Comparison of ENCODE assay signal across 16 cellular contexts in the genomic region with DNA sequence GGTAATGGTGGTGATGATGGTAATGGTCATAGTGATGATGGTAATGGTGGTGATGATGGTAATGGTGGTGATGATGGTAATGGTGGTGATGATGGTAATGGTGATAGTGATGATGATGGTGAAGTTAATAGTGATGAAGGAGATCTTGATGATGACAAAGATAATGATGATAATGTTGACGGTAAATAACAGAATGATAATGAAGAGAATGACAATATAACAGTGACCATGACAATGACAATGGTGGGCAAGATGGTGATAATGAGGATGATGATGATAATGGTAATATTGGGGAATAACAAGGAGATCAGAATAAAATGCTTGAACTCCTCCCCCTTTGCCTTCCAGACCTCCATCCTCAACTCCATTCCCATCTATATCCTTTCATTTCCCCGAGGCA.
DNase-seq lines count a peak whose midpoint lies in the region; ATAC-seq, FAIRE-seq and TF ChIP-seq lines count a peak whose summit lies in the region.
"Had no signal": no experiment of that assay in that cellular context is flagged by ENCODE, and none has a peak within 500 bp of the region (broad histone marks: within the 10 kb centered on the region; RNA-seq: fewer than 3 reads in every experiment).

No MANE protein-coding gene starts in this region.

- H3K27ac ChIP-seq in HEK293 (ENCODE audit: extremely low read depth, low read depth, low read length), result no peak overlapping the region
- H3K27ac ChIP-seq in kidney (ENCODE audit: low read depth in 2 of 2, low read length in 2 of 2), result no peak overlapping the region
- H3K27ac ChIP-seq in substantia nigra (ENCODE audit: low read depth, low read length, poor library complexity, severe bottlenecking), result no peak overlapping the region
- H3K27ac ChIP-seq: BLaER1 treated with 17β-estradiol and CSF1 and Interleukin-3, amounts not matched to agents 10 nM and 100 nM had no signal

- H3K36me3 ChIP-seq in HEK293 (ENCODE audit: control insufficient read depth in 2 of 2, insufficient read depth in 1 of 2, low read length in 2 of 2) (no peaks in the 10 kb centered on the region), bronchial epithelial cell (ENCODE audit: control insufficient read depth, insufficient read depth, low read length) (no peaks in the 10 kb centered on the region), kidney (ENCODE audit: control insufficient read depth in 1 of 2, insufficient read depth in 2 of 2, low read length in 2 of 2) (no peaks in the 10 kb centered on the region)
- H3K36me3 ChIP-seq: BLaER1 treated with 17β-estradiol and CSF1 and Interleukin-3, amounts not matched to agents 10 nM and 100 nM had no signal

- FAIRE-seq in A204.1 (lab: Jason Lieb, UNC), result peak; percentile 83
- FAIRE-seq in bronchial epithelial cell (lab: Jason Lieb, UNC), result peak; percentile 95
- peak; percentile 98 for FAIRE-seq in kidney (lab: Jason Lieb, UNC)

- CTCF ChIA-PET in HEK293 (lab: Yijun Ruan, JAX), result no interaction called here

- H3K4me3 ChIP-seq in HEK293 (ENCODE audit: low read depth, low read length) (no peak overlapping the region), bronchial epithelial cell (ENCODE audit: low read depth, low read length) (no peak overlapping the region), kidney (ENCODE audit: low read length in 2 of 2) (no peak overlapping the region)
- H3K4me3 ChIP-seq: BLaER1 treated with 17β-estradiol and CSF1 and Interleukin-3, amounts not matched to agents 10 nM and 100 nM had no signal

- H3K9me3 ChIP-seq in HEK293 (ENCODE audit: control insufficient read depth, insufficient read depth, low read depth, low read length) (no peaks in the 10 kb centered on the region), kidney (ENCODE audit: control insufficient read depth in 1 of 2, low read length in 2 of 2) (no peaks in the 10 kb centered on the region)
- H3K9me3 ChIP-seq: BLaER1 treated with 17β-estradiol and CSF1 and Interleukin-3, amounts not matched to agents 10 nM and 100 nM had no signal

- no peak for DNase-seq in bronchial epithelial cell (ENCODE audit: low read depth)
- no peak for DNase-seq in kidney
- no peak for DNase-seq in sciatic nerve (ENCODE audit: low spot score)
- DNase-seq in substantia nigra (lab: John Stamatoyannopoulos, UW), result no peak
- no peak for DNase-seq in iPS-NIHi7 (ENCODE audit: extremely low spot score)
- DNase-seq: 8988T; Calu3; CD8-positive, alpha-beta T cell; DMS79 treated with DMSO at 0.1 percent for 48 hours; GF-D8; GOT3; H9 had no signal

- H3K27me3 ChIP-seq in bronchial epithelial cell (ENCODE audit: control insufficient read depth, insufficient read depth, low read length), result no peaks in the 10 kb centered on the region
- H3K27me3 ChIP-seq: BLaER1 treated with 17β-estradiol and CSF1 and Interleukin-3, amounts not matched to agents 10 nM and 100 nM had no signal

- intact Hi-C loops in kidney (cut with DNase I), result no loop called here
- intact Hi-C loops in sciatic nerve (cut with DNase I), result no loop called here

- POLR2A ChIA-PET in HEK293 (lab: Yijun Ruan, JAX), result no interaction called here

- ATAC-seq in GM21367 (IDR thresholded peaks at IDR 0.05; ENCODE audit: unreplicated experiment), result no peak
- no peak for ATAC-seq in sciatic nerve
- ATAC-seq: CD8-positive, alpha-beta T cell had no signal

- H3K9ac ChIP-seq in kidney (ENCODE audit: low read length in 2 of 2), result no peak overlapping the region
- H3K9ac ChIP-seq: BLaER1 treated with 17β-estradiol and CSF1 and Interleukin-3, amounts not matched to agents 10 nM and 100 nM had no signal

- TF ChIP-seq CTCF in HEK293 (tag by site-specific recombination; IDR thresholded peaks at IDR 0.05) (no peak), bronchial epithelial cell (IDR thresholded peaks at IDR 0.05; ENCODE audit: insufficient read depth, low read length, severe bottlenecking) (no peak), kidney (IDR thresholded peaks at IDR 0.05; ENCODE audit: borderline replicate concordance, extremely low read depth, insufficient read depth) (no peak)

- H3K4me1 ChIP-seq in HEK293 (ENCODE audit: control insufficient read depth, insufficient read depth, low read length) (no peaks in the 10 kb centered on the region), kidney (ENCODE audit: control insufficient read depth in 1 of 2, insufficient read depth in 1 of 2, low read depth in 1 of 2, low read length in 2 of 2) (no peaks in the 10 kb centered on the region)

TF ChIP-seq in HEK293, 187 proteins besides CTCF, POLR2A, EP300 and RAD21:
- TF ChIP-seq ZNF677 (tag by site-specific recombination; IDR thresholded peaks at IDR 0.05) (no peak), ZNF112 (tag by site-specific recombination; IDR thresholded peaks at IDR 0.05) (no peak), ZNF513 (tag by site-specific recombination; IDR thresholded peaks at IDR 0.05) (peak; percentile 64)
